11 cellular contexts compared by ENCODE assay signal in the genomic region with DNA sequence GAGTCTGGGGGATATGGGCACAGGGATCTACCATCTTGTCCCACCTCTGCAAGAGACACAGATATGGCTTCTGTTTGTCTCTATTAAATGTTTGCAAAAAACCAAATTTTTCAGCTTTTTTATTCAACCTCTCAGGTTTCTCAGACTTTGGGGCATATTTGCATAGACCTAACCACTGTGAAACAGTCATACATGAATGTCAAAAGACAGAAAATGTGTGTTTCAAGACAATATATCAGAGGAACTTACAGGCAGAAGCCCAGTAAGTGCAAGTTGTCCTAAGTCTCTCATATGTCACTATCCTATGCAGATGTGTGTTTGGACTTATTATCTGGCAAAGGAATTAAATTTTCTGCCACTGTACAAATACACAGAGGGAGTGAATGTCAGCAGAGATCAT.
"Had no signal": no experiment of that assay in that cellular context is flagged by ENCODE, and none has a peak within 500 bp of the region (broad histone marks: within the 10 kb centered on the region; RNA-seq: fewer than 3 reads in every experiment).

No MANE protein-coding gene starts in this region.

- H2AFZ ChIP-seq: GM23248 had no signal

- H3K4me1 ChIP-seq: HAP-1 had no signal

- H3K4me3 ChIP-seq: GM23248, HAP-1 had no signal

- H3K9me3 ChIP-seq: HAP-1 had no signal

- FAIRE-seq: HepG2 had no signal

- H3K36me3 ChIP-seq: HAP-1 had no signal

- H3K27me3 Mint-ChIP-seq: IgD-negative memory B cell had no signal

- H3K4me2 ChIP-seq: KMS-11 had no signal

- H3K9ac ChIP-seq: GM23248, KMS-11 had no signal

- H3K27ac Mint-ChIP-seq: HFFc6, IgD-negative memory B cell had no signal

- H3K36me3 Mint-ChIP-seq: IgD-negative memory B cell had no signal

- H3K4me3 Mint-ChIP-seq: HFFc6, IgD-negative memory B cell had no signal

- ATAC-seq: HCT116, HepG2 had no signal

- H3K4me1 Mint-ChIP-seq: IgD-negative memory B cell had no signal

- DNase-seq: GM23248, GOT3, H7, HFFc6, KBM-7 had no signal

- H3K27ac ChIP-seq: GM23248, HL-60, KMS-11 had no signal
